ENCODE assay signal across 8 cellular contexts in the genomic region with DNA sequence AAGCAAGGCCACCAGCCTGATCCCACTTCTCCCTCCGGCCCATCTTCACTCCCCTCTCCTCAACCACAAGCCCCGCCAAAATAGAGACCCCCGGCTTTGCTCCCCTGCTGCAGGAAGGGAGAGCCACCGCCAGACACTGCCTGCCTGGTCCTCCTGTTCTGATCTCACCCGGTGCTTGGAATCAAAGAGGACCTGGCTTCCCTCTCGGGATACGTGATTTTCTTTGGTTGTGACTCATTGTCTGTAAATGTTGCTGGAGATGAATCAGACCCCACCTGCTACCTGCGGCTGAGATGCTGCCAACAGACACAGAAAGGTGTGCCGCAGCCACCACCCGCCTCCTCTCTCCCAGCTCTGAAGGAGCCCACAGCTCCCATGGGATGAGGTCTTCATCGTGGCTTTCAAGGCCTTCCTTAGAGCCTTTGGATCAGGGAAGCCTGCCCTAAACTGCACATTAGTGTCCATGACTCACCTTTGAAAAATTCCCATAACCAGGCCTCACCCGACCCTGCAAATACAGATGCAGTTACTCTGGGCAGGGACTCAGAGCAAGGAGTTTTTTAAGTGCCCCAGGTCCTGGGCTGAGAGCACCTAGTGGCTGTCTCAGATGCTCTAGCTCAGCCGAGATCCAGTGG.
A peak's percentile ranks its signal among the peaks of the same experiment; 100 is the strongest.
DNase-seq lines count a peak whose midpoint lies in the region; ATAC-seq and TF ChIP-seq lines count a peak whose summit lies in the region.

No MANE protein-coding gene starts in this region.

- H4K20me1 ChIP-seq in PC-9 (ENCODE audit: insufficient read depth), result no peaks in the 10 kb centered on the region

- H3K79me2 ChIP-seq in PC-9 (ENCODE audit: low read depth), result no peaks in the 10 kb centered on the region

- CTCF ChIA-PET in PC-9 (lab: Charles Lee), result interaction anchor here (0.6 to 1.2 kb wide), 2 partner anchors 112 to 223 kb away, joined by 3 to 7 read pairs; no protein-coding TSS in a partner anchor

- TF ChIP-seq CTCF in PC-9 (conservative IDR thresholded peaks at IDR 0.05) (no peak), fibroblast of pulmonary artery (IDR thresholded peaks at IDR 0.05; ENCODE audit: low read length, missing control alignments) (peak; percentile 19)

- H3K9me3 ChIP-seq in PC-9 (ENCODE audit: insufficient read depth, low read depth) (0 out of 2 replicates have a peak, but pooled peaks cover 3% of the 10 kb centered on the region), skeletal muscle tissue (ENCODE audit: control insufficient read depth in 3 of 3, low read length in 3 of 3) (no peaks in the 10 kb centered on the region)

- H3K27ac ChIP-seq in PC-9, result peak overlapping the region; percentile 73
- H3K27ac ChIP-seq in skeletal muscle tissue (ENCODE audit: low read depth, low read length), result peak overlapping the region; percentile 0

- H3K4me3 ChIP-seq in PC-9 (peak overlapping the region; percentile 18; the same call in 1 of the 2 replicates), fibroblast of pulmonary artery (replicated peaks; ENCODE audit: low read depth, low read length) (no peak overlapping the region), skeletal muscle tissue (ENCODE audit: low read length in 3 of 3) (no peak overlapping the region)

- in situ Hi-C loops in G401 (cut with HindIII; ENCODE audit: low sequenced_read_pairs), result loop anchor here (25.0 kb wide), 2 partner anchors 248 to 277 kb away; no protein-coding TSS in a partner anchor

- DNase-seq in G401 (ENCODE audit: low spot score) (peak; percentile 27), PC-9 (peak; percentile 82 to 95), fibroblast of pulmonary artery (ENCODE audit: low read depth) (peak; percentile 79), NAMALWA (ENCODE audit: low spot score) (no peak), iPS-NIHi11 (ENCODE audit: low spot score) (no peak)

- H3F3A ChIP-seq in PC-9 (ENCODE audit: insufficient read depth, low read depth), result peaks cover 41% of the 10 kb centered on the region

- H3K4me2 ChIP-seq in PC-9, result peak overlapping the region; percentile 71

- intact Hi-C loops in PC-9 (cut with micrococcal nuclease; ENCODE audit: unreplicated experiment), result loop anchor here (1.0 to 2.0 kb wide), 4 partner anchors 66 to 272 kb away; no protein-coding TSS in a partner anchor

- no peaks in the 10 kb centered on the region for H3K27me3 ChIP-seq in PC-9 (ENCODE audit: insufficient read depth, low read depth)
- no peaks in the 10 kb centered on the region for H3K27me3 ChIP-seq in skeletal muscle tissue (ENCODE audit: control insufficient read depth in 3 of 3, insufficient read depth in 3 of 3, low read length in 3 of 3)

- H3K9ac ChIP-seq in skeletal muscle tissue (ENCODE audit: low read depth in 1 of 3, low read length in 3 of 3), result no peak overlapping the region

- no peaks in the 10 kb centered on the region for H3K9me2 ChIP-seq in PC-9 (ENCODE audit: insufficient read depth)

- POLR2A ChIA-PET in PC-9 (lab: Charles Lee; ENCODE audit: unreplicated experiment), result interaction anchor here (0.6 to 0.7 kb wide), 3 partner anchors 223 to 933 kb away, joined by 3 to 5 read pairs (median 3); no protein-coding TSS in a partner anchor

- peak overlapping the region; percentile 70; the same call in 1 of the 2 replicates for H2AFZ ChIP-seq in PC-9

- BruUV-seq in PC-9 (replicated peaks; lab: Mats Ljungman, UMichigan), result no TSS peak

- no peaks in the 10 kb centered on the region for H3K36me3 ChIP-seq in PC-9 (ENCODE audit: low read depth)
- no peaks in the 10 kb centered on the region for H3K36me3 ChIP-seq in skeletal muscle tissue (ENCODE audit: control insufficient read depth in 3 of 3, insufficient read depth in 3 of 3, low read length in 3 of 3)

- ATAC-seq in HG02885 (IDR thresholded peaks at IDR 0.05; ENCODE audit: poor library complexity, unreplicated experiment) (no peak), HG03280 (IDR thresholded peaks at IDR 0.05; ENCODE audit: unreplicated experiment) (no peak)

- H3K4me1 ChIP-seq in PC-9 (replicated peaks; ENCODE audit: insufficient read depth) (peaks cover 57% of the 10 kb centered on the region), skeletal muscle tissue (ENCODE audit: control insufficient read depth in 3 of 3, insufficient read depth in 3 of 3, low read length in 3 of 3) (peaks cover 17 to 39% (median 36%) of the 10 kb centered on the region in 3 donors)

Comparison
In these comparisons a context has a peak if more than half of its experiments do, and no peak if none do; other contexts are left out.
1. DNase-seq: peak in G401 (single experiment), PC-9 (2 of 2) and fibroblast of pulmonary artery (single experiment); none in NAMALWA (single experiment) and iPS-NIHi11 (single experiment).